Comparison of ENCODE assay signal across 1 cellular context in genomic region chr13:33369073-33369472, GRCh38.
TF ChIP-seq lines count a peak whose summit lies in the region.

No MANE protein-coding gene starts in this region.

TF ChIP-seq in SK-N-SH, 30 proteins besides CTCF, POLR2A, EP300 and RAD21 (continued from another document):
- no peak for TF ChIP-seq FOXM1 (IDR thresholded peaks at IDR 0.05; ENCODE audit: low read depth)
- TF ChIP-seq IRF3 (IDR thresholded peaks at IDR 0.05; ENCODE audit: low read depth, low read length): no peak
- TF ChIP-seq RXRA (IDR thresholded peaks at IDR 0.05; ENCODE audit: borderline replicate concordance, low read depth): no peak
- TF ChIP-seq YY1 (IDR thresholded peaks at IDR 0.05; ENCODE audit: low read depth): no peak
- TF ChIP-seq REST (IDR thresholded peaks at IDR 0.05; ENCODE audit: low read depth, low read length): no peak
- TF ChIP-seq RCOR1 (IDR thresholded peaks at IDR 0.05; ENCODE audit: low read length): no peak
- TF ChIP-seq NFIC (IDR thresholded peaks at IDR 0.05; ENCODE audit: borderline replicate concordance): no peak
- TF ChIP-seq ZBTB33 (IDR thresholded peaks at IDR 0.05; ENCODE audit: borderline replicate concordance, low read depth): no peak
- no peak for TF ChIP-seq PBX3 (IDR thresholded peaks at IDR 0.05)
- no peak for TF ChIP-seq ELF1 (IDR thresholded peaks at IDR 0.05)
- TF ChIP-seq NRF1 (IDR thresholded peaks at IDR 0.05; ENCODE audit: low read depth, low read length): no peak
- no peak for TF ChIP-seq USF2 (IDR thresholded peaks at IDR 0.05; ENCODE audit: borderline replicate concordance, low read depth, low read length)
TF ChIP-seq in SK-N-SH: peak in this region for 0.
